8 cellular contexts compared by ENCODE assay signal in the genomic region with DNA sequence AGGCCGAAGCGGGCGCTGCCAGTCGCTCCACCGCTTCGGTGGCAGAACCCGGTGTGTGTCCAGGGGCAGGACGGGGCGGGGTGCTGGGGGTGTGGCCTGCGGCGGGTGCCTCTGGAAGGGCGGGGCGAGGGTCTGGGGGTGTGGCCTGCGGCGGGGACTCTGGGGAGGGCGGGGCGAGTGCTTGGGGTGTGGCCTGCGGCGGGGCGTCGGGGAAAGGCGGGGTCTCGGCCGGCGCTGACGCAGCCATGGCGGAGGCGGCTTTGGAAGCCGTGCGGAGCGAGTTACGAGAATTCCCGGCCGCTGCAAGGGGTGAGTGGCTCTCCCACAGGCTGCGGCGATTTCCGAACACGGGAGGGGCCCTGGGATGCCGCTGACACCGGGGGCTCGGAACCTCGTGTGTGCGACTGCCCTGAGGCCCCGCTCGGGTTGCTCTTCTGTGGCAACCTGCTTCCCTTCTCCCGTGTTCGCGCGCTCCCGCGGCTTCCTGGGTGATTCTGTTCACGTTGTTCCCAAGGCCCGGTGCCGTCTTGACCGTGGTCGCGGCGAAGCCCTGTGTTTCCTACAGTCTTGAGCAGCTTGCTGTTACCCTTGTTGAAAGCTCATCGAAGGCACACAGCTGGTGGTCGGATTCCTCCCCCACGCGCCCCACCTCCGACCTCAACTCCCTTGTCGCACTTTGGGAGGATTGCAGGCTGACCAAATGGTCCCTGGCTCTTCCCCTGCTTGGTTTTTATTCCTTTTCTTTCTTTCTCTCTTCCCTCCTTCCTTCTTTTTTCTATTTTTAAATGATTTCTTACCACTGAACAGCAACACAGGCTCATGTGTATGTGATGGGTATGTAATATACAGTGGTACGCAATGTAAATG. TPM values are rescaled to one million over a fixed set of nuclear protein-coding genes. Genes with fewer than 3 reads are reported as not detected.
DNase-seq lines count a peak whose midpoint lies in the region; ATAC-seq, FAIRE-seq and TF ChIP-seq lines count a peak whose summit lies in the region.

JMJD7 (plus strand) TSS at position 213 of the 867 bp plus-strand sequence; CDS start at position 246, 33 bp downstream.

- intact Hi-C loops in kidney (cut with DNase I) = no loop called here

- H3K4me1 Mint-ChIP-seq in central memory CD8-positive, alpha-beta T cell = peaks cover 51% of the 10 kb centered on the region

- H3K27ac Mint-ChIP-seq in central memory CD8-positive, alpha-beta T cell (ENCODE audit: low read depth) = peak within 1 kb of the TSS; percentile 96

- ATAC-seq in HG03060 (IDR thresholded peaks at IDR 0.05; ENCODE audit: low read depth, unreplicated experiment) = peak; percentile 61
- peak; percentile 87 to 90 for ATAC-seq in activated CD4-positive, CD25-positive, alpha-beta regulatory T cell treated with anti-CD3 and anti-CD28 coated beads, Interleukin-2, amount 50 U/mL, for 24 hours
- ATAC-seq in central memory CD8-positive, alpha-beta T cell (replicated peaks; ENCODE audit: extremely low read depth, poor library complexity, severe bottlenecking) = peak; percentile 90

- H3K9me3 ChIP-seq in kidney (ENCODE audit: control insufficient read depth in 1 of 2, low read length in 2 of 2) = no peaks in the 10 kb centered on the region

- peaks cover 0 to 6% of the 10 kb centered on the region in 2 donors for H3K4me1 ChIP-seq in kidney (ENCODE audit: control insufficient read depth in 1 of 2, insufficient read depth in 1 of 2, low read depth in 1 of 2, low read length in 2 of 2)

- H3K27ac ChIP-seq in kidney (ENCODE audit: low read depth in 2 of 2, low read length in 2 of 2) = peak within 1 kb of the TSS; percentile 47 to 59

- peaks cover 15% of the 10 kb centered on the region for H3K36me3 Mint-ChIP-seq in central memory CD8-positive, alpha-beta T cell (ENCODE audit: insufficient read depth)

- peak within 1 kb of the TSS; percentile 24 to 77 for H3K9ac ChIP-seq in kidney (ENCODE audit: low read length in 2 of 2)

- TF ChIP-seq CTCF in kidney (IDR thresholded peaks at IDR 0.05; ENCODE audit: borderline replicate concordance, extremely low read depth, insufficient read depth) = no peak

- peak within 1 kb of the TSS; percentile 78 to 86 for H3K4me3 ChIP-seq in kidney (ENCODE audit: low read length in 2 of 2)

- DNase-seq in NCI-H524 (lab: John Stamatoyannopoulos, UW) (peak; percentile 80 to 85), NCI-H524 treated with DMSO at 0.1 percent for 48 hours (lab: John Stamatoyannopoulos, UW) (no peak), NCI-H345 (lab: John Stamatoyannopoulos, UW) (peak; percentile 84), kidney (peak; percentile 98)
- DNase-seq in central memory CD8-positive, alpha-beta T cell (ENCODE audit: low spot score in 2 of 2) = peak; percentile 87 to 93
- peak; percentile 89 to 98 (median 97) for DNase-seq in stimulated activated CD4-positive, alpha-beta T cell treated with anti-CD3 and anti-CD28 coated beads, Interleukin-12 subunit alpha, Interleukin-12 subunit beta, amount 100 ng/mL, for 48 hours (ENCODE audit: low read depth in 2 of 3, low spot score in 1 of 3)

- H3K36me3 ChIP-seq in kidney (ENCODE audit: control insufficient read depth in 1 of 2, insufficient read depth in 2 of 2, low read length in 2 of 2) = peaks cover under 1 to 9% of the 10 kb centered on the region in 2 donors

- H3K27me3 Mint-ChIP-seq in central memory CD8-positive, alpha-beta T cell = no peaks in the 10 kb centered on the region

- FAIRE-seq in kidney (lab: Jason Lieb, UNC) = no peak

- H3K4me3 Mint-ChIP-seq in central memory CD8-positive, alpha-beta T cell = peak within 1 kb of the TSS; percentile 97

- H3K9me3 Mint-ChIP-seq in central memory CD8-positive, alpha-beta T cell = no peaks in the 10 kb centered on the region

RNA-seq across cellular contexts. Expression of gene JMJD7, which starts in this region (rescaled TPM):
- 16.2 TPM for total RNA-seq in kidney
- 17.6 TPM for polyA plus RNA-seq in kidney (ENCODE audit: insufficient read depth, low read depth, low replicate concordance)
